ENCODE assay signal across 17 cellular contexts in the genomic region with DNA sequence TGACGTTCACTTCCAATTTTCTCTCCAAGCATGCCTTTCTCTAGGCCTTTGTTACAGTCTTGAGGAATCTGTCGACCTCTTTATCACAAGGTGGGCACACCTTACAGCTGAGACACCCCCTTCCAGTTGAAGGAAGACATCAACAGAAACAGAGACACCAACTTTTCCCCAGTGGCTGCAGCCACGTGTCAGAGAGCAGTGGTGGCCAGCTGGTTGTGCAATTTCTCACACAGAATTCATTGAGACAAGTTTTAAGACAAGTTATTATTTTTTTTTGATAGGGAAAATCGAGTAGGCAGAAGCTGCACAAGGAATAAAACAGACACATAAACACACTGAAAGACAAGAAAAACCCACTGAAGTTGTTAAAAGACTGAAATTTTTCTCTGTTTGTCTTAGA.
DNase-seq lines count a peak whose midpoint lies in the region; ATAC-seq and TF ChIP-seq lines count a peak whose summit lies in the region.
"Had no signal": no experiment of that assay in that cellular context is flagged by ENCODE, and none has a peak within 500 bp of the region (broad histone marks: within the 10 kb centered on the region; RNA-seq: fewer than 3 reads in every experiment).

No MANE protein-coding gene starts in this region.

- H3K4me1 ChIP-seq in Karpas-422 (ENCODE audit: low read length) (no peaks in the 10 kb centered on the region), mesenchymal stem cell (ENCODE audit: control insufficient read depth, insufficient read depth, low read depth, low read length) (no peaks in the 10 kb centered on the region)
- H3K4me1 ChIP-seq: BLaER1, HAP-1 had no signal

- H3K14ac ChIP-seq in mesenchymal stem cell (ENCODE audit: low read length in 2 of 2): no peak overlapping the region

- no peak overlapping the region for H3K4ac ChIP-seq in mesenchymal stem cell (ENCODE audit: low read depth in 1 of 2, low read length in 2 of 2)

- H4K20me1 ChIP-seq in Karpas-422 (ENCODE audit: insufficient read depth, low read depth, low read length): no peaks in the 10 kb centered on the region
- H4K20me1 ChIP-seq: BLaER1 had no signal

- H3K4me3 ChIP-seq in Karpas-422 (ENCODE audit: low read length) (no peak overlapping the region), mesenchymal stem cell (ENCODE audit: insufficient read depth in 1 of 2, low read depth in 1 of 2, low read length in 2 of 2) (no peak overlapping the region)
- H3K4me3 ChIP-seq: BLaER1, HAP-1 had no signal

- no peaks in the 10 kb centered on the region for H3K9me3 ChIP-seq in Karpas-422 (ENCODE audit: low read length)
- H3K9me3 ChIP-seq in mesenchymal stem cell (ENCODE audit: control insufficient read depth, low read length): no peaks in the 10 kb centered on the region
- H3K9me3 ChIP-seq: BLaER1, HAP-1 had no signal

- H3K36me3 Mint-ChIP-seq in WTC11 (no peaks in the 10 kb centered on the region), nephron progenitor cell (ENCODE audit: low read depth) (no peaks in the 10 kb centered on the region)
- H3K36me3 Mint-ChIP-seq: CD14-positive monocyte; CD4-positive, alpha-beta memory T cell had no signal

- H3K4me3 Mint-ChIP-seq in WTC11 (no peak overlapping the region), nephron progenitor cell (no peak overlapping the region)
- H3K4me3 Mint-ChIP-seq: CD14-positive monocyte; CD4-positive, alpha-beta memory T cell had no signal

- no peak overlapping the region for H3K27ac ChIP-seq in Karpas-422 (ENCODE audit: low read length)
- H3K27ac ChIP-seq in mesenchymal stem cell (ENCODE audit: low read length, poor library complexity, severe bottlenecking): no peak overlapping the region
- H3K27ac ChIP-seq: BLaER1 had no signal

- no peaks in the 10 kb centered on the region for H3K27me3 Mint-ChIP-seq in WTC11 (ENCODE audit: low read depth)
- H3K27me3 Mint-ChIP-seq in nephron progenitor cell (ENCODE audit: low read depth, poor library complexity): peaks cover 6% of the 10 kb centered on the region

- H3K36me3 ChIP-seq in Karpas-422 (ENCODE audit: insufficient read depth, low read length) (no peaks in the 10 kb centered on the region), mesenchymal stem cell (ENCODE audit: control insufficient read depth in 1 of 2, insufficient read depth in 2 of 2, low read depth in 1 of 2, low read length in 2 of 2) (no peaks in the 10 kb centered on the region)
- H3K36me3 ChIP-seq: BLaER1, HAP-1 had no signal

- H3K9me2 ChIP-seq in Karpas-422 (replicated peaks; ENCODE audit: insufficient read depth, low read length): no peaks in the 10 kb centered on the region

- H2BK12ac ChIP-seq in mesenchymal stem cell (ENCODE audit: low read length in 2 of 2): no peak overlapping the region

- H3K9me3 Mint-ChIP-seq in WTC11: no peaks in the 10 kb centered on the region
- no peaks in the 10 kb centered on the region for H3K9me3 Mint-ChIP-seq in nephron progenitor cell

- H2BK15ac ChIP-seq in mesenchymal stem cell (ENCODE audit: low read depth, poor library complexity, severe bottlenecking): no peak overlapping the region

- POLR2A ChIA-PET in WTC11 (lab: Charles Lee): interaction anchor here (0.6 kb wide), 1 partner anchor 71 kb away, joined by 3 read pairs; no protein-coding TSS in a partner anchor

- ATAC-seq in Right ventricle myocardium superior (ENCODE audit: poor library complexity) (no peak), WTC11 (no peak), sciatic nerve (peak; percentile 61)
- ATAC-seq: HepG2 had no signal

- no peak overlapping the region for H2BK5ac ChIP-seq in mesenchymal stem cell (ENCODE audit: low read depth, low read length, poor library complexity, severe bottlenecking)

- peaks cover 23% of the 10 kb centered on the region for H3K4me1 Mint-ChIP-seq in WTC11
- peaks cover 4% of the 10 kb centered on the region for H3K4me1 Mint-ChIP-seq in nephron progenitor cell
- H3K4me1 Mint-ChIP-seq: CD4-positive, alpha-beta memory T cell had no signal

- 71% methylated on average over 2 of the region's 4 CpGs for WGBS in mesenchymal stem cell

- no peak overlapping the region for H4K8ac ChIP-seq in mesenchymal stem cell (ENCODE audit: low read length)

- CTCF ChIA-PET in WTC11 (lab: Charles Lee): interaction anchor here (0.6 to 0.8 kb wide), 2 partner anchors 85 to 442 kb away, joined by 3 read pairs; no protein-coding TSS in a partner anchor

- no peak for TF ChIP-seq CTCF in WTC11 (IDR thresholded peaks at IDR 0.05)
- TF ChIP-seq CTCF in nephron progenitor cell (IDR thresholded peaks at IDR 0.05): no peak

- no peak overlapping the region for H3K4me2 ChIP-seq in Karpas-422 (ENCODE audit: low read depth, low read length, poor library complexity, severe bottlenecking)
- H3K4me2 ChIP-seq in mesenchymal stem cell (ENCODE audit: low read length, poor library complexity, severe bottlenecking): no peak overlapping the region
- H3K4me2 ChIP-seq: BLaER1 had no signal

- H3K79me1 ChIP-seq in mesenchymal stem cell (replicated peaks; ENCODE audit: low read length, poor library complexity, severe bottlenecking): no peaks in the 10 kb centered on the region

- no peak overlapping the region for H3K18ac ChIP-seq in mesenchymal stem cell (ENCODE audit: low read depth in 1 of 2, low read length in 2 of 2)

- DNase-seq in Right ventricle myocardium superior (peak; percentile 38), cardiac septum (ENCODE audit: low spot score) (no peak), WTC11 (ENCODE audit: low spot score) (no peak), nephron progenitor cell (no peak), sciatic nerve (ENCODE audit: low spot score) (no peak), hippocampal formation (lab: John Stamatoyannopoulos, UW) (no peak), Karpas-422 (no peak), mesenchymal stem cell (no peak)
- DNase-seq: 8988T; CD4-positive, alpha-beta memory T cell; DMS79 treated with DMSO at 0.1 percent for 48 hours; GF-D8; GOT3 had no signal

- no peak overlapping the region for H4K91ac ChIP-seq in mesenchymal stem cell (ENCODE audit: low read length)

- H3K9ac ChIP-seq in Karpas-422 (ENCODE audit: low read length) (no peak overlapping the region), mesenchymal stem cell (ENCODE audit: low read length) (no peak overlapping the region)
- H3K9ac ChIP-seq: BLaER1 had no signal

- H2AFZ ChIP-seq in Karpas-422 (ENCODE audit: low read length) (no peak overlapping the region), mesenchymal stem cell (ENCODE audit: low read depth, low read length) (no peak overlapping the region)

- H3K23ac ChIP-seq in mesenchymal stem cell (ENCODE audit: low read length in 2 of 2): no peak overlapping the region

- H2BK120ac ChIP-seq in mesenchymal stem cell (ENCODE audit: low read depth, low read length): no peak overlapping the region

- intact Hi-C loops in Right ventricle myocardium superior (cut with DNase I) (no loop called here), cardiac septum (cut with DNase I) (no loop called here), sciatic nerve (cut with DNase I) (no loop called here)

- H3K27me3 ChIP-seq in Karpas-422 (ENCODE audit: low read length) (no peaks in the 10 kb centered on the region), mesenchymal stem cell (ENCODE audit: control insufficient read depth in 1 of 2, insufficient read depth in 1 of 2, low read length in 2 of 2) (no peaks in the 10 kb centered on the region)
- H3K27me3 ChIP-seq: BLaER1 had no signal

- no peaks in the 10 kb centered on the region for H3K79me2 ChIP-seq in Karpas-422 (ENCODE audit: low read length)

- H3K27ac Mint-ChIP-seq in WTC11 (peak overlapping the region; percentile 21), nephron progenitor cell (peak overlapping the region; percentile 38)
- H3K27ac Mint-ChIP-seq: CD14-positive monocyte; CD4-positive, alpha-beta memory T cell had no signal

- H2AK5ac ChIP-seq in mesenchymal stem cell (ENCODE audit: low read length, severe bottlenecking): no peak overlapping the region

TF ChIP-seq in WTC11, 78 proteins besides CTCF, POLR2A, EP300 and RAD21 (continues in another document):
- no peak for TF ChIP-seq ZNF121 (CRISPR knock-in tag; IDR thresholded peaks at IDR 0.05)
- TF ChIP-seq TEAD1 (CRISPR knock-in tag; IDR thresholded peaks at IDR 0.05): no peak
- TF ChIP-seq FOXP1 (CRISPR knock-in tag; IDR thresholded peaks at IDR 0.05; ENCODE audit: borderline replicate concordance): no peak
- TF ChIP-seq NFATC4 (CRISPR knock-in tag; IDR thresholded peaks at IDR 0.05): no peak
- no peak for TF ChIP-seq PRRX2 (CRISPR knock-in tag; IDR thresholded peaks at IDR 0.05)
- TF ChIP-seq TP53 (CRISPR knock-in tag; IDR thresholded peaks at IDR 0.05): no peak
- TF ChIP-seq NFYB (CRISPR knock-in tag; conservative IDR thresholded peaks at IDR 0.05; ENCODE audit: low read depth): no peak
- TF ChIP-seq, protein P1, sequence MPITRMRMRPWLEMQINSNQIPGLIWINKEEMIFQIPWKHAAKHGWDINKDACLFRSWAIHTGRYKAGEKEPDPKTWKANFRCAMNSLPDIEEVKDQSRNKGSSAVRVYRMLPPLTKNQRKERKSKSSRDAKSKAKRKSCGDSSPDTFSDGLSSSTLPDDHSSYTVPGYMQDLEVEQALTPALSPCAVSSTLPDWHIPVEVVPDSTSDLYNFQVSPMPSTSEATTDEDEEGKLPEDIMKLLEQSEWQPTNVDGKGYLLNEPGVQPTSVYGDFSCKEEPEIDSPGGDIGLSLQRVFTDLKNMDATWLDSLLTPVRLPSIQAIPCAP (CRISPR knock-in tag; IDR thresholded peaks at IDR 0.05): no peak
- no peak for TF ChIP-seq ZNF263 (CRISPR knock-in tag; IDR thresholded peaks at IDR 0.05; ENCODE audit: low read depth)
- TF ChIP-seq, protein P2, sequence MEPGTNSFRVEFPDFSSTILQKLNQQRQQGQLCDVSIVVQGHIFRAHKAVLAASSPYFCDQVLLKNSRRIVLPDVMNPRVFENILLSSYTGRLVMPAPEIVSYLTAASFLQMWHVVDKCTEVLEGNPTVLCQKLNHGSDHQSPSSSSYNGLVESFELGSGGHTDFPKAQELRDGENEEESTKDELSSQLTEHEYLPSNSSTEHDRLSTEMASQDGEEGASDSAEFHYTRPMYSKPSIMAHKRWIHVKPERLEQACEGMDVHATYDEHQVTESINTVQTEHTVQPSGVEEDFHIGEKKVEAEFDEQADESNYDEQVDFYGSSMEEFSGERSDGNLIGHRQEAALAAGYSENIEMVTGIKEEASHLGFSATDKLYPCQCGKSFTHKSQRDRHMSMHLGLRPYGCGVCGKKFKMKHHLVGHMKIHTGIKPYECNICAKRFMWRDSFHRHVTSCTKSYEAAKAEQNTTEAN (CRISPR knock-in tag; IDR thresholded peaks at IDR 0.05): no peak
